ENCODE assay signal across 2 cellular contexts in the genomic region with DNA sequence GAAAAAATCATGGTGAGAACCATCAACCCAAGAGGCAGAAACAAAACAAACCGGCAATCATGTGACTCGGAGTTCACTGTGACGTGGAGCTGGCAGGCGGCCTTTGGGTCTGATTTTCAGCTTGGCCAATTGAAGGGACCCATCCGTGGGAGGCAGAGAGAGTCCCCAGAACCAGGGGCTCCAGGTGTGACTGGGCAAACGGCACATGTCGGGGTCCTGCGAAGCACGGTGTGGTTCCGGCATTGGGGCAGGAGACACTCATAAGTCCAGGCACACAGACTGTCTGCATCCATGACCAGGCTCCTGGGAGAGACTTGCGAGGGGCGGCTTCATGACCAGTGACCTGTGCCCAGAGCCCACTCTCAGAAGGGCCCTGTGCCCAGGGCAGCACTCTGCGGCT.
TF ChIP-seq lines count a peak whose summit lies in the region.

No MANE protein-coding gene starts in this region.

TF ChIP-seq in K562, 482 proteins besides CTCF, POLR2A, EP300 and RAD21:
- TF ChIP-seq TEAD4 (IDR thresholded peaks at IDR 0.05; ENCODE audit: low read length) (no peak), TEAD4 (CRISPR knock-in tag; IDR thresholded peaks at IDR 0.05; ENCODE audit: borderline replicate concordance) (no peak), EZH2 (IDR thresholded peaks at IDR 0.05; ENCODE audit: borderline replicate concordance, low read depth, low read length) (peak; percentile 80; the same call in 1 of the 2 replicates), ZNF655 (CRISPR knock-in tag; IDR thresholded peaks at IDR 0.05) (no peak), ZBTB9 (CRISPR knock-in tag; IDR thresholded peaks at IDR 0.05) (no peak), NR4A1 (CRISPR knock-in tag; IDR thresholded peaks at IDR 0.05) (no peak), NR4A1 (tag; IDR thresholded peaks at IDR 0.05) (no peak), ZBTB49 (CRISPR knock-in tag; IDR thresholded peaks at IDR 0.05; ENCODE audit: borderline replicate concordance) (no peak)
- TF ChIP-seq, protein P1, sequence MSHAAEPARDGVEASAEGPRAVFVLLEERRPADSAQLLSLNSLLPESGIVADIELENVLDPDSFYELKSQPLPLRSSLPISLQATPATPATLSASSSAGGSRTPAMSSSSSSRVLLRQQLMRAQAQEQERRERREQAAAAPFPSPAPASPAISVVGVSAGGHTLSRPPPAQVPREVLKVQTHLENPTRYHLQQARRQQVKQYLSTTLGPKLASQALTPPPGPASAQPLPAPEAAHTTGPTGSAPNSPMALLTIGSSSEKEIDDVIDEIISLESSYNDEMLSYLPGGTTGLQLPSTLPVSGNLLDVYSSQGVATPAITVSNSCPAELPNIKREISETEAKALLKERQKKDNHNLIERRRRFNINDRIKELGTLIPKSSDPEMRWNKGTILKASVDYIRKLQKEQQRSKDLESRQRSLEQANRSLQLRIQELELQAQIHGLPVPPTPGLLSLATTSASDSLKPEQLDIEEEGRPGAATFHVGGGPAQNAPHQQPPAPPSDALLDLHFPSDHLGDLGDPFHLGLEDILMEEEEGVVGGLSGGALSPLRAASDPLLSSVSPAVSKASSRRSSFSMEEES (CRISPR knock-in tag; IDR thresholded peaks at IDR 0.05), result peak; percentile 42
- TF ChIP-seq, protein P2, sequence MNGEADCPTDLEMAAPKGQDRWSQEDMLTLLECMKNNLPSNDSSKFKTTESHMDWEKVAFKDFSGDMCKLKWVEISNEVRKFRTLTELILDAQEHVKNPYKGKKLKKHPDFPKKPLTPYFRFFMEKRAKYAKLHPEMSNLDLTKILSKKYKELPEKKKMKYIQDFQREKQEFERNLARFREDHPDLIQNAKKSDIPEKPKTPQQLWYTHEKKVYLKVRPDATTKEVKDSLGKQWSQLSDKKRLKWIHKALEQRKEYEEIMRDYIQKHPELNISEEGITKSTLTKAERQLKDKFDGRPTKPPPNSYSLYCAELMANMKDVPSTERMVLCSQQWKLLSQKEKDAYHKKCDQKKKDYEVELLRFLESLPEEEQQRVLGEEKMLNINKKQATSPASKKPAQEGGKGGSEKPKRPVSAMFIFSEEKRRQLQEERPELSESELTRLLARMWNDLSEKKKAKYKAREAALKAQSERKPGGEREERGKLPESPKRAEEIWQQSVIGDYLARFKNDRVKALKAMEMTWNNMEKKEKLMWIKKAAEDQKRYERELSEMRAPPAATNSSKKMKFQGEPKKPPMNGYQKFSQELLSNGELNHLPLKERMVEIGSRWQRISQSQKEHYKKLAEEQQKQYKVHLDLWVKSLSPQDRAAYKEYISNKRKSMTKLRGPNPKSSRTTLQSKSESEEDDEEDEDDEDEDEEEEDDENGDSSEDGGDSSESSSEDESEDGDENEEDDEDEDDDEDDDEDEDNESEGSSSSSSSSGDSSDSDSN (IDR thresholded peaks at IDR 0.05; ENCODE audit: borderline replicate concordance in 1 of 2, low read depth in 2 of 2, low read length in 2 of 2), result no peak
- TF ChIP-seq, protein P3, sequence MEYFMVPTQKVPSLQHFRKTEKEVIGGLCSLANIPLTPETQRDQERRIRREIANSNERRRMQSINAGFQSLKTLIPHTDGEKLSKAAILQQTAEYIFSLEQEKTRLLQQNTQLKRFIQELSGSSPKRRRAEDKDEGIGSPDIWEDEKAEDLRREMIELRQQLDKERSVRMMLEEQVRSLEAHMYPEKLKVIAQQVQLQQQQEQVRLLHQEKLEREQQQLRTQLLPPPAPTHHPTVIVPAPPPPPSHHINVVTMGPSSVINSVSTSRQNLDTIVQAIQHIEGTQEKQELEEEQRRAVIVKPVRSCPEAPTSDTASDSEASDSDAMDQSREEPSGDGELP (CRISPR knock-in tag; IDR thresholded peaks at IDR 0.05; ENCODE audit: borderline replicate concordance), result no peak

TF ChIP-seq in HepG2, 621 proteins besides CTCF, POLR2A, EP300 and RAD21:
- TF ChIP-seq, protein P4, sequence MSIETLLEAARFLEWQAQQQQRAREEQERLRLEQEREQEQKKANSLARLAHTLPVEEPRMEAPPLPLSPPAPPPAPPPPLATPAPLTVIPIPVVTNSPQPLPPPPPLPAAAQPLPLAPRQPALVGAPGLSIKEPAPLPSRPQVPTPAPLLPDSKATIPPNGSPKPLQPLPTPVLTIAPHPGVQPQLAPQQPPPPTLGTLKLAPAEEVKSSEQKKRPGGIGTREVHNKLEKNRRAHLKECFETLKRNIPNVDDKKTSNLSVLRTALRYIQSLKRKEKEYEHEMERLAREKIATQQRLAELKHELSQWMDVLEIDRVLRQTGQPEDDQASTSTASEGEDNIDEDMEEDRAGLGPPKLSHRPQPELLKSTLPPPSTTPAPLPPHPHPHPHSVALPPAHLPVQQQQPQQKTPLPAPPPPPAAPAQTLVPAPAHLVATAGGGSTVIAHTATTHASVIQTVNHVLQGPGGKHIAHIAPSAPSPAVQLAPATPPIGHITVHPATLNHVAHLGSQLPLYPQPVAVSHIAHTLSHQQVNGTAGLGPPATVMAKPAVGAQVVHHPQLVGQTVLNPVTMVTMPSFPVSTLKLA (IDR thresholded peaks at IDR 0.05), result peak; percentile 39; the same call in 1 of the 2 replicates
- no peak for TF ChIP-seq MXD4 (CRISPR knock-in tag; IDR thresholded peaks at IDR 0.05)
